ENCODE assay signal across 16 cellular contexts in genomic region chr21:34894401-34894800, GRCh38.
A peak's percentile ranks its signal among the peaks of the same experiment; 100 is the strongest.
DNase-seq lines count a peak whose midpoint lies in the region; ATAC-seq and TF ChIP-seq lines count a peak whose summit lies in the region.
"Had no signal": no experiment of that assay in that cellular context is flagged by ENCODE, and none has a peak within 500 bp of the region (broad histone marks: within the 10 kb centered on the region; RNA-seq: fewer than 3 reads in every experiment).

No MANE protein-coding gene starts in this region.

- H4K20me1 ChIP-seq in BLaER1, result peaks cover 100% of the 10 kb centered on the region
- H4K20me1 ChIP-seq in BLaER1 treated with 17β-estradiol and CSF1 and Interleukin-3, amounts not matched to agents 10 nM and 100 nM, result peaks cover 0 to 64% (median 0%) of the 10 kb centered on the region in 11 experiments; a peak in 7 of 22 replicates

- no peak overlapping the region for H3K4me3 ChIP-seq in BLaER1
- H3K4me3 ChIP-seq in BLaER1 treated with 17β-estradiol and CSF1 and Interleukin-3, amounts not matched to agents 10 nM and 100 nM, result no peak overlapping the region
- no peak overlapping the region for H3K4me3 ChIP-seq in effector memory CD4-positive, alpha-beta T cell (ENCODE audit: insufficient read depth, low read depth, low read length, poor library complexity, severe bottlenecking)
- H3K4me3 ChIP-seq: K562 had no signal

- H3K9ac ChIP-seq in BLaER1, result no peak overlapping the region
- peak overlapping the region in 7 of 11 experiments; percentile 43 to 98 (median 57); a peak in 11 of 22 replicates for H3K9ac ChIP-seq in BLaER1 treated with 17β-estradiol and CSF1 and Interleukin-3, amounts not matched to agents 10 nM and 100 nM

- H3K36me3 ChIP-seq in BLaER1 (peaks cover 43% of the 10 kb centered on the region), KOPT-K1 (ENCODE audit: insufficient read depth, low read length) (peaks cover 27% of the 10 kb centered on the region)
- H3K36me3 ChIP-seq in BLaER1 treated with 17β-estradiol and CSF1 and Interleukin-3, amounts not matched to agents 10 nM and 100 nM, result peaks cover 14 to 45% (median 27%) of the 10 kb centered on the region in 11 experiments
- peaks cover 3% of the 10 kb centered on the region for H3K36me3 ChIP-seq in effector memory CD4-positive, alpha-beta T cell (ENCODE audit: control insufficient read depth, insufficient read depth, low read length)
- H3K36me3 ChIP-seq: BE2C had no signal

- no peak for TF ChIP-seq CTCF in GM13976 (IDR thresholded peaks at IDR 0.05; ENCODE audit: borderline replicate concordance, control extremely low read depth, extremely low read depth, insufficient read depth, missing control alignments)

- H3K27me3 ChIP-seq in BLaER1, result no peaks in the 10 kb centered on the region
- H3K27me3 ChIP-seq in BLaER1 treated with 17β-estradiol and CSF1 and Interleukin-3, amounts not matched to agents 10 nM and 100 nM, result no peaks in the 10 kb centered on the region
- no peaks in the 10 kb centered on the region for H3K27me3 ChIP-seq in effector memory CD4-positive, alpha-beta T cell (replicated peaks; ENCODE audit: control insufficient read depth, insufficient read depth, low read length, poor library complexity, severe bottlenecking)

- in situ Hi-C loops in GM13976 (cut with MboI; ENCODE audit: low sequenced_read_pairs, unreplicated experiment), result no loop called here

- H3K4me2 ChIP-seq in BLaER1, result peak overlapping the region; percentile 99
- peak overlapping the region in 10 of 11 experiments; percentile 53 to 99 (median 94); a peak in 20 of 22 replicates for H3K4me2 ChIP-seq in BLaER1 treated with 17β-estradiol and CSF1 and Interleukin-3, amounts not matched to agents 10 nM and 100 nM

- H3K27ac ChIP-seq in BLaER1, result 0 out of 2 replicates have a peak overlapping the region, but pooled peaks have one; percentile 42
- H3K27ac ChIP-seq in BLaER1 treated with 17β-estradiol and CSF1 and Interleukin-3, amounts not matched to agents 10 nM and 100 nM, result peak overlapping the region in 8 of 11 experiments; percentile 62 to 99 (median 98); a peak in 14 of 22 replicates
- H3K27ac ChIP-seq in KOPT-K1 (ENCODE audit: low read depth, low read length, poor library complexity, severe bottlenecking), result peak overlapping the region; percentile 96
- peak overlapping the region; percentile 2 for H3K27ac ChIP-seq in effector memory CD4-positive, alpha-beta T cell (ENCODE audit: insufficient read depth, low read length, poor library complexity, severe bottlenecking)

- H3K9me3 ChIP-seq in BLaER1 (peaks cover 24% of the 10 kb centered on the region), KOPT-K1 (ENCODE audit: insufficient read depth, low read length, poor library complexity, severe bottlenecking) (peaks cover 18% of the 10 kb centered on the region)
- peaks cover 19 to 30% (median 24%) of the 10 kb centered on the region in 11 experiments for H3K9me3 ChIP-seq in BLaER1 treated with 17β-estradiol and CSF1 and Interleukin-3, amounts not matched to agents 10 nM and 100 nM (replicated peaks in 1 of 11)
- H3K9me3 ChIP-seq in effector memory CD4-positive, alpha-beta T cell (ENCODE audit: control insufficient read depth, low read length), result no peaks in the 10 kb centered on the region
- H3K9me3 ChIP-seq: BE2C had no signal

- peaks cover 64% of the 10 kb centered on the region for H3K4me1 ChIP-seq in BLaER1
- peaks cover 23 to 57% (median 44%) of the 10 kb centered on the region in 10 experiments for H3K4me1 ChIP-seq in BLaER1 treated with 17β-estradiol and CSF1 and Interleukin-3, amounts not matched to agents 10 nM and 100 nM
- H3K4me1 ChIP-seq in effector memory CD4-positive, alpha-beta T cell (ENCODE audit: control insufficient read depth, insufficient read depth, low read length, poor library complexity, severe bottlenecking), result peaks cover 6% of the 10 kb centered on the region
- H3K4me1 ChIP-seq: BE2C had no signal

- intact Hi-C loops in Right ventricle myocardium superior (cut with DNase I), result no loop called here

- no peak for DNase-seq in effector memory CD4-positive, alpha-beta T cell
- DNase-seq in GM13976 (ENCODE audit: low spot score) (no peak), Right ventricle myocardium superior (no peak), NCI-H748 (lab: John Stamatoyannopoulos, UW; ENCODE audit: unreplicated experiment) (no peak)
- DNase-seq: BE2C, DMS79, GOT3, NCI-H1048, NCI-H146, NCI-H2171, NCI-H510A, SHP77 treated with DMSO at 0.1 percent for 48 hours had no signal

- no peak for ATAC-seq in Right ventricle myocardium superior (ENCODE audit: poor library complexity)
- ATAC-seq: K562 had no signal

Comparison
In these comparisons a context has a peak if more than half of its experiments do, and no peak if none do; other contexts are left out.
1. H3K27ac ChIP-seq: peak in every context shown above with its lines; median percentile 98 in BLaER1 treated with 17β-estradiol and CSF1 and Interleukin-3, amounts not matched to agents 10 nM and 100 nM; 96 in KOPT-K1; 42 in BLaER1; 2 in effector memory CD4-positive, alpha-beta T cell.